In the genomic region with DNA sequence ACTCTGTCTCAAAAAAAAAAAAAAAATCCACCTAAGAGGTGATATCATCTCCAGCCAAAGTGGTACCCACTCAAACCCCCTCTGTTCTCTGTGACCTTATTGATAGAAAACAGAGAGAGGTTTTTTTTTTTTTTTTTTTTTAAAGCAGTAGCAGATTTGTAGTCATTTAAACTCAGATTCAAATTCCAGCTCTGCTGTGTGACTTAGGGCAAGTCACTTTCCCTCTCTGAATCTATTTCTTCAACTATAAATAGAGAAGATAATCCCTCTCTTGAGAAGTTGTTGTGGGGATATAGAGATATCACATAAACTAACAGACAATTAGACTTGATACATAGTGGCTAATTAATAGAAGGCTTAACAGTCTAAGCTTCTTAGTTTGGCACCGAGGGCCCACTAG, we compare ENCODE assay signal across 7 cellular contexts. TPM values are rescaled to one million over a fixed set of nuclear protein-coding genes. Genes with fewer than 3 reads are reported as not detected.
"Had no signal": no experiment of that assay in that cellular context is flagged by ENCODE, and none has a peak within 500 bp of the region (broad histone marks: within the 10 kb centered on the region; RNA-seq: fewer than 3 reads in every experiment).

No MANE protein-coding gene starts in this region.

- H2AFZ ChIP-seq: GM23338 had no signal

- H3K27ac Mint-ChIP-seq: GM23338, HFFc6 had no signal

- H3K4me2 ChIP-seq: GM23338 had no signal

- ATAC-seq: GM23338 had no signal

- DNase-seq: H9, HCEC 1CT, HFFc6, IMR-90, KBM-7 had no signal

- H3K4me3 ChIP-seq: GM23338 had no signal

- H3K4me3 Mint-ChIP-seq: GM23338, H9, HFFc6 had no signal

- H3K9me3 Mint-ChIP-seq: GM23338, H9, HFFc6 had no signal

RNA-seq across cellular contexts. Expression of gene NKAIN1, which starts 48.4 kb away (rescaled TPM):
- total RNA-seq: HFFc6, HT-29 had no signal
